8 cellular contexts compared by ENCODE assay signal in the genomic region with DNA sequence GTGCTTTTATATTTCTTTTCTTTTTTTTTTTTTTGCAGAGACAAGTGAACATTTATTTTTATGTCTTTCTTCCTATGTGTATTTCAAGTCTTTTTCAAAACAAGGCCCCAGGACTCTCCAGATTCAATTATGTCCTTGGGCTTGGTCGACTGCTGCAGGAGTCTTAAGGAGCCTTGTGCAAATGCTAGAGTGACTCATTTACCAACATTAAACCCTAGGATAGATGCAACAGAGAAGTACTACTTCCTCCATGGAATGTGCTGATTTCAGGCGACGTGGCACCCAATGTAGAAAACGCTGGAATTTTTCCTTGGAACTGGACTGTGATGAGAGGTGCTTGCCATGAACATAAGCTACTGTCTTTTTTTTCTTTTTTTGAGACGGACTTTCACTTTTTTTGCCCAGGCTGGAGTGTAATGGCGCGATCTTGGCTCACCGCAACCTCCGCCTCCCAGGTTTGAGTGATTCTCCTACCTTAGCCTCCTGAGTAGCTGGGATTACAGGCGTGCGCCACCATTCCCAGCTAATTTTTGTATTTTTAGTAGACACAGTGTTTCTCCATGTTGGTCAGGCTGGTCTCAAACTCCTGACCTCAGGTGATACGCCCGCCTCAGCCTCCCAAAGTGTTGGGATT. TPM values are rescaled to one million over a fixed set of nuclear protein-coding genes. Genes with fewer than 3 reads are reported as not detected.
DNase-seq lines count a peak whose midpoint lies in the region; ATAC-seq, FAIRE-seq and TF ChIP-seq lines count a peak whose summit lies in the region.
"Not testable (repeated sequence)": the region's sequence is repeated elsewhere in the genome, so short reads cannot be mapped to it uniquely, and the experiment has no call there.

No MANE protein-coding gene starts in this region.

- TF ChIP-seq EP300 in GM12878 (IDR thresholded peaks at IDR 0.05; ENCODE audit: borderline replicate concordance in 1 of 2, control insufficient read depth in 1 of 2, low read depth in 2 of 2, low read length in 2 of 2) = not testable (repeated sequence)

- peak overlapping the region; percentile 97; the same call in 1 of the 2 replicates for H3K27ac ChIP-seq in BLaER1
- H3K27ac ChIP-seq in HL-60 (replicated peaks) = peak overlapping the region; percentile 95
- not testable (repeated sequence) for H3K27ac ChIP-seq in PC-3 (ENCODE audit: low read length); GM12878 (ENCODE audit: control insufficient read depth, insufficient read depth)
- H3K27ac ChIP-seq in left ventricle myocardium inferior (replicated peaks) = peak overlapping the region; percentile 97

- BruUV-seq in PC-3 (replicated peaks; lab: Mats Ljungman, UMichigan); GM12878 (replicated peaks; lab: Mats Ljungman, UMichigan): not testable (repeated sequence)

- not testable (repeated sequence) for ATAC-seq in PC-3; activated CD8-positive, alpha-beta T cell treated with anti-CD3 and anti-CD28 coated beads for 36 hours; GM12878; naive B cell (ENCODE audit: low read depth in 2 of 2); stimulated activated naive B cell treated with anti-CD40 and anti-IgM and Interleukin-4, amounts not matched to agents 10 μg/mL and 1 μg/mL and 100 μg/mL, for 72 hours (replicated peaks)

- not testable (repeated sequence) for FAIRE-seq in GM12878 (lab: Jason Lieb, UNC)

- H3K4me3 Mint-ChIP-seq in activated CD8-positive, alpha-beta T cell treated with anti-CD3 and anti-CD28 coated beads for 36 hours = peak overlapping the region; percentile 86
- peak overlapping the region in 7 of 8 donors; percentile 90 to 99 (median 98) for H3K4me3 Mint-ChIP-seq in naive B cell
- peak overlapping the region; percentile 92 to 100 for H3K4me3 Mint-ChIP-seq in stimulated activated naive B cell treated with anti-CD40 and anti-IgM and Interleukin-4, amounts not matched to agents 10 μg/mL and 1 μg/mL and 100 μg/mL, for 72 hours

- not testable (repeated sequence) for H2AFZ ChIP-seq in PC-3 (ENCODE audit: low read length); GM12878 (ENCODE audit: control insufficient read depth, low read depth, low read length)

- TF ChIP-seq RAD21 in GM12878 (IDR thresholded peaks at IDR 0.05; ENCODE audit: insufficient read depth, low read depth, low read length) = not testable (repeated sequence)

- peak overlapping the region; percentile 84 for H3K4me3 ChIP-seq in BLaER1
- H3K4me3 ChIP-seq in HL-60 (replicated peaks; ENCODE audit: insufficient read depth, low read length) = peak overlapping the region; percentile 56; the same call in 1 of the 2 replicates
- H3K4me3 ChIP-seq in PC-3 (ENCODE audit: low read length) = peak overlapping the region; percentile 73; the same call in 1 of the 2 replicates
- H3K4me3 ChIP-seq in GM12878 = peak overlapping the region; percentile 90
- H3K4me3 ChIP-seq in left ventricle myocardium inferior = peak overlapping the region; percentile 93

- not testable (repeated sequence) for H3K9me3 Mint-ChIP-seq in activated CD8-positive, alpha-beta T cell treated with anti-CD3 and anti-CD28 coated beads for 36 hours; naive B cell; stimulated activated naive B cell treated with anti-CD40 and anti-IgM and Interleukin-4, amounts not matched to agents 10 μg/mL and 1 μg/mL and 100 μg/mL, for 72 hours

- H3K4me1 ChIP-seq in BLaER1 (peaks cover 28% of the 10 kb centered on the region), PC-3 (ENCODE audit: insufficient read depth, low read length) (peaks cover 15% of the 10 kb centered on the region), left ventricle myocardium inferior (peaks cover 61% of the 10 kb centered on the region)
- H3K4me1 ChIP-seq in GM12878 (ENCODE audit: control insufficient read depth, insufficient read depth, low read length) = not testable (repeated sequence)

- intact Hi-C loops in PC-3 (cut with micrococcal nuclease); activated CD8-positive, alpha-beta T cell treated with anti-CD3 and anti-CD28 coated beads for 36 hours (cut with micrococcal nuclease); left ventricle myocardium inferior (cut with micrococcal nuclease): not testable (repeated sequence)
- intact Hi-C loops in GM12878 (cut with micrococcal nuclease; ENCODE audit: unreplicated experiment) = loop anchor here (5.0 kb wide), 1 partner anchor 89 kb away; a partner anchor contains a TSS

- H4K20me1 ChIP-seq in BLaER1; PC-3 (ENCODE audit: low read length); GM12878 (ENCODE audit: control insufficient read depth, insufficient read depth): not testable (repeated sequence)

- DNase-seq in HL-60 (ENCODE audit: low read depth in 1 of 2, low spot score in 1 of 2); PC-3; activated CD8-positive, alpha-beta T cell treated with anti-CD3 and anti-CD28 coated beads for 36 hours; GM12878 (ENCODE audit: low read depth, low spot score); left ventricle myocardium inferior; naive B cell; stimulated activated naive B cell treated with anti-CD40 and anti-IgM and Interleukin-4, amounts not matched to agents 10 μg/mL and 1 μg/mL and 100 μg/mL, for 72 hours: not testable (repeated sequence)

- H3K36me3 ChIP-seq in BLaER1 (peaks cover 17% of the 10 kb centered on the region), left ventricle myocardium inferior (peaks cover 17% of the 10 kb centered on the region)
- H3K36me3 ChIP-seq in PC-3 (ENCODE audit: low read depth, low read length); GM12878 (ENCODE audit: control insufficient read depth in 2 of 2, insufficient read depth in 2 of 2, low read length in 1 of 2): not testable (repeated sequence)

- H3K9me2 ChIP-seq in PC-3 (replicated peaks; ENCODE audit: low read length) = not testable (repeated sequence)

- not testable (repeated sequence) for H3K9me3 ChIP-seq in BLaER1; PC-3 (ENCODE audit: low read length); GM12878 (replicated peaks; ENCODE audit: control insufficient read depth, insufficient read depth, low read length); left ventricle myocardium inferior (replicated peaks)

- H3F3A ChIP-seq in PC-3 (ENCODE audit: low read length, unreplicated experiment) = not testable (repeated sequence)

- H3K4me2 ChIP-seq in BLaER1 = peak overlapping the region; percentile 91
- peak overlapping the region; percentile 97 for H3K4me2 ChIP-seq in PC-3 (ENCODE audit: low read length)
- H3K4me2 ChIP-seq in GM12878 (ENCODE audit: control insufficient read depth, insufficient read depth) = peak overlapping the region; percentile 87

- WGBS in GM12878 (ENCODE audit: insufficient coverage, insufficient replicate concordance, low lambda C conversion rate, missing lambda C conversion rate) = 96% methylated on average over 13 of the region's 13 CpGs

- in situ Hi-C loops in GM12878 (cut with MboI) = not testable (repeated sequence)

- POLR2A ChIA-PET in PC-3 (lab: Charles Lee; ENCODE audit: unreplicated experiment) = not testable (repeated sequence)
- POLR2A ChIA-PET in activated CD8-positive, alpha-beta T cell treated with anti-CD3 and anti-CD28 coated beads for 36 hours (lab: Charles Lee) = interaction anchor here (0.7 to 4.7 kb wide), 24 partner anchors 8 to 129 kb away, joined by 3 to 42 read pairs (median 8); a partner anchor contains a TSS
- POLR2A ChIA-PET in GM12878 (lab: Charles Lee) = interaction anchor here (0.6 to 5.2 kb wide), 13 partner anchors 9 to 168 kb away, joined by 4 to 109 read pairs (median 8); a partner anchor contains a TSS

- H3K27me3 Mint-ChIP-seq in activated CD8-positive, alpha-beta T cell treated with anti-CD3 and anti-CD28 coated beads for 36 hours; naive B cell; stimulated activated naive B cell treated with anti-CD40 and anti-IgM and Interleukin-4, amounts not matched to agents 10 μg/mL and 1 μg/mL and 100 μg/mL, for 72 hours: not testable (repeated sequence)

- H3K79me2 ChIP-seq in PC-3 (ENCODE audit: low read length) = peaks cover 29% of the 10 kb centered on the region
- H3K79me2 ChIP-seq in GM12878 (ENCODE audit: control insufficient read depth, insufficient read depth, low read length) = peaks cover 27% of the 10 kb centered on the region

- SMC1A ChIA-PET in GM12878 (lab: Charles Lee; ENCODE audit: uncharacterized antibody, unreplicated experiment) = interaction anchor here (0.8 to 4.7 kb wide), 29 partner anchors 13 to 161 kb away, joined by 3 to 47 read pairs (median 7); a partner anchor contains a TSS

- H3K27me3 ChIP-seq in BLaER1; HL-60 (ENCODE audit: insufficient read depth, poor library complexity, severe bottlenecking); PC-3 (ENCODE audit: low read length); GM12878 (replicated peaks in 1 of 2; ENCODE audit: control insufficient read depth in 2 of 2, insufficient read depth in 2 of 2, low read length in 1 of 2); left ventricle myocardium inferior (ENCODE audit: low read depth): not testable (repeated sequence)

- H3K4me1 Mint-ChIP-seq in activated CD8-positive, alpha-beta T cell treated with anti-CD3 and anti-CD28 coated beads for 36 hours (ENCODE audit: low read depth) = peaks cover 26% of the 10 kb centered on the region
- peaks cover 20 to 47% (median 31%) of the 10 kb centered on the region in 3 donors for H3K4me1 Mint-ChIP-seq in naive B cell
- peaks cover 15 to 32% of the 10 kb centered on the region in 2 donors for H3K4me1 Mint-ChIP-seq in stimulated activated naive B cell treated with anti-CD40 and anti-IgM and Interleukin-4, amounts not matched to agents 10 μg/mL and 1 μg/mL and 100 μg/mL, for 72 hours

- RAD21 ChIA-PET in GM12878 (lab: Charles Lee; ENCODE audit: unreplicated experiment) = interaction anchor here (0.6 to 5.2 kb wide), 30 partner anchors 9 to 195 kb away, joined by 3 to 129 read pairs (median 7); a partner anchor contains a TSS

- peak overlapping the region; percentile 93 for H3K9ac ChIP-seq in BLaER1
- not testable (repeated sequence) for H3K9ac ChIP-seq in PC-3 (ENCODE audit: low read length)
- H3K9ac ChIP-seq in GM12878 (ENCODE audit: control insufficient read depth, insufficient read depth, low read length) = peak overlapping the region; percentile 96

- H3K36me3 Mint-ChIP-seq in activated CD8-positive, alpha-beta T cell treated with anti-CD3 and anti-CD28 coated beads for 36 hours (ENCODE audit: low read depth) = peaks cover 38% of the 10 kb centered on the region
- H3K36me3 Mint-ChIP-seq in naive B cell = not testable (repeated sequence)
- peaks cover 34 to 45% of the 10 kb centered on the region in 2 donors for H3K36me3 Mint-ChIP-seq in stimulated activated naive B cell treated with anti-CD40 and anti-IgM and Interleukin-4, amounts not matched to agents 10 μg/mL and 1 μg/mL and 100 μg/mL, for 72 hours

- TF ChIP-seq POLR2A in GM12878 (IDR thresholded peaks at IDR 0.05; ENCODE audit: low read depth, low read length) = not testable (repeated sequence)

- not testable (repeated sequence) for TF ChIP-seq CTCF in HL-60 (IDR thresholded peaks at IDR 0.05; ENCODE audit: insufficient read depth, low read length); PC-3 (conservative IDR thresholded peaks at IDR 0.05; ENCODE audit: low read depth, low read length); activated CD8-positive, alpha-beta T cell treated with anti-CD3 and anti-CD28 coated beads for 36 hours (IDR thresholded peaks at IDR 0.05); GM12878 (IDR thresholded peaks at IDR 0.05 in 2 of 3, conservative IDR thresholded peaks at IDR 0.05 in 1 of 3; ENCODE audit: control insufficient read depth in 2 of 3, extremely low read depth in 1 of 3, insufficient read depth in 1 of 3, low read depth in 3 of 3, low read length in 3 of 3); left ventricle myocardium inferior (IDR thresholded peaks at IDR 0.05; ENCODE audit: borderline replicate concordance)

- CTCF ChIA-PET in PC-3 (lab: Charles Lee) (interaction anchor here (0.6 kb wide), 1 partner anchor 119 kb away, joined by 4 read pairs; no protein-coding TSS in a partner anchor), GM12878 (lab: Yijun Ruan, JAX) (interaction anchor here (0.6 to 4.7 kb wide), 34 partner anchors 8 to 444 kb away, joined by 3 to 81 read pairs (median 8); a partner anchor contains a TSS)
- CTCF ChIA-PET in activated CD8-positive, alpha-beta T cell treated with anti-CD3 and anti-CD28 coated beads for 36 hours (lab: Charles Lee) = interaction anchor here (0.6 to 4.3 kb wide), 20 partner anchors 9 to 160 kb away, joined by 3 to 39 read pairs (median 10); a partner anchor contains a TSS

- peak overlapping the region; percentile 99 for H3K27ac Mint-ChIP-seq in activated CD8-positive, alpha-beta T cell treated with anti-CD3 and anti-CD28 coated beads for 36 hours
- peak overlapping the region in 5 of 6 donors; percentile 49 to 99 (median 93) for H3K27ac Mint-ChIP-seq in naive B cell
- H3K27ac Mint-ChIP-seq in stimulated activated naive B cell treated with anti-CD40 and anti-IgM and Interleukin-4, amounts not matched to agents 10 μg/mL and 1 μg/mL and 100 μg/mL, for 72 hours = peak overlapping the region; percentile 100

RNA-seq across cellular contexts. Expression of a gene that starts 1.9 kb away (rescaled TPM):
- total RNA-seq in PC-3 (2014; rRNA removed) (7.9 and 8.9 TPM in 2 replicates), GM12878 (2014; rRNA removed) (13.0 and 14.3 TPM in 2 replicates), GM12878 (2014; rRNA removed; fragmentation: Illumina TruSeq; extraction: Trizol) (5.0 and 5.8 TPM in 2 replicates), GM12878 (2021) (10.7 and 12.0 TPM in 2 replicates), left ventricle myocardium inferior (8.9 TPM)
- total RNA-seq in activated CD8-positive, alpha-beta T cell treated with anti-CD3 and anti-CD28 coated beads for 36 hours = 1 to 10 TPM; 6.7 to 7.9 TPM
- total RNA-seq in GM12878 (2013; cell fraction: nucleolus; rRNA removed) = 18.5 and 22.3 TPM in 2 replicates
- polyA plus RNA-seq in GM12878 (2011; ENCODE audit: low read depth) = 2.4 TPM
- polyA plus RNA-seq in GM12878 (2011; rRNA removed) (2.7 and 3.3 TPM in 2 replicates), GM12878 (2014; fragmentation: Illumina TruSeq; extraction: Trizol) (5.1 and 5.7 TPM in 2 replicates), GM12878 (2014; fragmentation: Nextera tagmentation; extraction: Ambion mirVana) (1 to 10 TPM; 1.0 to 1.2 TPM), GM12878 (2014; rRNA removed) (11.5 and 12.1 TPM in 2 replicates), GM12878 (2016; fragmentation: Nextera tagmentation; extraction: Ambion mirVana) (1 to 10 TPM; 8.6 to 8.8 TPM), naive B cell (ENCODE audit: low read depth in 6 of 6) (10 to 100 TPM; 12.0 to 18.3 (median 15.1) TPM)
- 4.7 and 5.0 TPM in 2 replicates for polyA plus RNA-seq in GM12878 (2011; cell fraction: cytosol; rRNA removed)
- polyA plus RNA-seq in GM12878 (2011; cell fraction: nucleus; rRNA removed) = 3.3 and 4.6 TPM in 2 replicates
- 4.5 TPM in 2 replicates for polyA plus RNA-seq in GM12878 (2012)
- 5.1 and 6.7 TPM in 2 replicates for polyA minus RNA-seq in GM12878 (2011; rRNA and poly(A)+ RNA removed)
- 2.3 and 3.8 TPM in 2 replicates for polyA minus RNA-seq in GM12878 (2011; cell fraction: cytosol; rRNA and poly(A)+ RNA removed)
- 6.5 and 10.4 TPM in 2 replicates for polyA minus RNA-seq in GM12878 (2011; cell fraction: nucleus; rRNA and poly(A)+ RNA removed)

RNA-seq across cellular contexts. Expression of a gene that starts 10.1 kb away (rescaled TPM):
- total RNA-seq in PC-3 (2014; rRNA removed) (31.2 and 46.7 TPM in 2 replicates), GM12878 (2014; rRNA removed) (18.3 and 21.3 TPM in 2 replicates), GM12878 (2014; rRNA removed; fragmentation: Illumina TruSeq; extraction: Trizol) (9.8 TPM in 2 replicates), GM12878 (2021) (17.3 and 19.3 TPM in 2 replicates), left ventricle myocardium inferior (61.1 TPM)
- total RNA-seq in activated CD8-positive, alpha-beta T cell treated with anti-CD3 and anti-CD28 coated beads for 36 hours = 1 to 10 TPM; 8.3 to 9.2 TPM
- total RNA-seq in GM12878 (2013; cell fraction: nucleolus; rRNA removed) = 21.4 and 21.5 TPM in 2 replicates
- polyA plus RNA-seq in GM12878 (2011; ENCODE audit: low read depth) = 9.3 TPM
- polyA plus RNA-seq in GM12878 (2011; rRNA removed) (8.8 and 13.2 TPM in 2 replicates), GM12878 (2014; fragmentation: Illumina TruSeq; extraction: Trizol) (8.2 and 8.3 TPM in 2 replicates), GM12878 (2014; fragmentation: Nextera tagmentation; extraction: Ambion mirVana) (under 1 TPM; 0.05 to 0.06 TPM), GM12878 (2014; rRNA removed) (23.1 and 24.5 TPM in 2 replicates), GM12878 (2016; fragmentation: Nextera tagmentation; extraction: Ambion mirVana) (1 to 10 TPM; 2.6 to 2.7 TPM), naive B cell (ENCODE audit: low read depth in 6 of 6) (10 to 100 TPM in 1 of 6 donors, 1 to 10 TPM in 4, under 1 TPM in 1; 0.40 to 10.1 (median 6.3) TPM)
- 22.5 and 28.3 TPM in 2 replicates for polyA plus RNA-seq in GM12878 (2011; cell fraction: cytosol; rRNA removed)
- 50.1 and 58.1 TPM in 2 replicates for polyA plus RNA-seq in GM12878 (2011; cell fraction: nucleus; rRNA removed)
- polyA plus RNA-seq in GM12878 (2012) = 16.7 and 18.1 TPM in 2 replicates
- 7.2 and 22.8 TPM in 2 replicates for polyA minus RNA-seq in GM12878 (2011; rRNA and poly(A)+ RNA removed)
- 11.4 and 12.8 TPM in 2 replicates for polyA minus RNA-seq in GM12878 (2011; cell fraction: cytosol; rRNA and poly(A)+ RNA removed)
- 5.6 and 10.4 TPM in 2 replicates for polyA minus RNA-seq in GM12878 (2011; cell fraction: nucleus; rRNA and poly(A)+ RNA removed)

RNA-seq across cellular contexts. Expression of a gene that starts 21.7 kb away (rescaled TPM):
- total RNA-seq in PC-3 (2014; rRNA removed) = 8.1 and 12.8 TPM in 2 replicates
- total RNA-seq in activated CD8-positive, alpha-beta T cell treated with anti-CD3 and anti-CD28 coated beads for 36 hours = 10 to 100 TPM in 1 of 2 experiments, 1 to 10 TPM in 1; 9.7 to 10.4 TPM
- total RNA-seq in GM12878 (2013; cell fraction: nucleolus; rRNA removed) = 16.0 TPM in 2 replicates
- 9.0 and 9.2 TPM in 2 replicates for total RNA-seq in GM12878 (2014; rRNA removed)
- 3.4 and 3.5 TPM in 2 replicates for total RNA-seq in GM12878 (2014; rRNA removed; fragmentation: Illumina TruSeq; extraction: Trizol)
- 11.2 and 11.9 TPM in 2 replicates for total RNA-seq in GM12878 (2021)
- polyA plus RNA-seq in GM12878 (2011; ENCODE audit: low read depth) = 3.2 TPM
- polyA plus RNA-seq in GM12878 (2011; rRNA removed) = 2.7 and 2.8 TPM in 2 replicates
- polyA plus RNA-seq in GM12878 (2011; cell fraction: cytosol; rRNA removed) = 5.7 and 5.8 TPM in 2 replicates
- 5.2 and 7.8 TPM in 2 replicates for polyA plus RNA-seq in GM12878 (2011; cell fraction: nucleus; rRNA removed)
- polyA plus RNA-seq in GM12878 (2012) = 5.6 and 6.1 TPM in 2 replicates
- polyA plus RNA-seq in GM12878 (2014; fragmentation: Illumina TruSeq; extraction: Trizol) = 2.8 and 3.2 TPM in 2 replicates
- polyA plus RNA-seq in GM12878 (2014; fragmentation: Nextera tagmentation; extraction: Ambion mirVana) = 1 to 10 TPM in 1 of 2 experiments, under 1 TPM in 1; 0.61 to 1.6 TPM
- polyA plus RNA-seq in GM12878 (2014; rRNA removed) = 9.5 and 10.8 TPM in 2 replicates
- 1 to 10 TPM; 4.2 to 4.8 TPM for polyA plus RNA-seq in GM12878 (2016; fragmentation: Nextera tagmentation; extraction: Ambion mirVana)
- polyA minus RNA-seq in GM12878 (2011; rRNA and poly(A)+ RNA removed) = 1.6 and 3.5 TPM in 2 replicates
- 4.0 and 4.4 TPM in 2 replicates for polyA minus RNA-seq in GM12878 (2011; cell fraction: cytosol; rRNA and poly(A)+ RNA removed)
- polyA minus RNA-seq in GM12878 (2011; cell fraction: nucleus; rRNA and poly(A)+ RNA removed) = 2.8 and 4.6 TPM in 2 replicates
- total RNA-seq in left ventricle myocardium inferior = 8.9 TPM
- polyA plus RNA-seq in naive B cell (ENCODE audit: low read depth in 6 of 6) = 1 to 10 TPM in 5 of 6 donors, not detected in 1; 2.3 to 6.8 (median 4.7) TPM

RNA-seq across cellular contexts. Expression of a gene that starts 35.0 kb away (rescaled TPM):
- total RNA-seq in PC-3 (2014; rRNA removed) (5.5 and 14.3 TPM in 2 replicates), GM12878 (2014; rRNA removed) (12.5 and 13.6 TPM in 2 replicates), GM12878 (2014; rRNA removed; fragmentation: Illumina TruSeq; extraction: Trizol) (7.4 and 8.6 TPM in 2 replicates), GM12878 (2021) (9.2 and 12.6 TPM in 2 replicates), left ventricle myocardium inferior (10.8 TPM)
- 1 to 10 TPM; 4.7 to 5.5 TPM for total RNA-seq in activated CD8-positive, alpha-beta T cell treated with anti-CD3 and anti-CD28 coated beads for 36 hours
- total RNA-seq in GM12878 (2013; cell fraction: nucleolus; rRNA removed) = 16.5 and 18.2 TPM in 2 replicates
- 1.7 TPM for polyA plus RNA-seq in GM12878 (2011; ENCODE audit: low read depth)
- polyA plus RNA-seq in GM12878 (2011; rRNA removed) (6.0 and 6.3 TPM in 2 replicates), GM12878 (2014; fragmentation: Illumina TruSeq; extraction: Trizol) (2.7 and 8.5 TPM in 2 replicates), GM12878 (2014; fragmentation: Nextera tagmentation; extraction: Ambion mirVana) (under 1 TPM; 0.14 to 0.88 TPM), GM12878 (2014; rRNA removed) (12.9 and 13.7 TPM in 2 replicates), GM12878 (2016; fragmentation: Nextera tagmentation; extraction: Ambion mirVana) (10 to 100 TPM; 16.2 to 17.4 TPM), naive B cell (ENCODE audit: low read depth in 6 of 6) (10 to 100 TPM; 28.0 to 41.5 (median 36.1) TPM)
- 5.5 and 8.8 TPM in 2 replicates for polyA plus RNA-seq in GM12878 (2011; cell fraction: cytosol; rRNA removed)
- 8.9 and 11.8 TPM in 2 replicates for polyA plus RNA-seq in GM12878 (2011; cell fraction: nucleus; rRNA removed)
- polyA plus RNA-seq in GM12878 (2012) = 5.8 and 8.9 TPM in 2 replicates
- polyA minus RNA-seq in GM12878 (2011; rRNA and poly(A)+ RNA removed) = 1.2 and 2.8 TPM in 2 replicates
- polyA minus RNA-seq in GM12878 (2011; cell fraction: cytosol; rRNA and poly(A)+ RNA removed) = 2.0 and 2.2 TPM in 2 replicates
- 5.1 and 8.8 TPM in 2 replicates for polyA minus RNA-seq in GM12878 (2011; cell fraction: nucleus; rRNA and poly(A)+ RNA removed)

RNA-seq across cellular contexts. Expression of a gene that starts 49.0 kb away (rescaled TPM):
- total RNA-seq in PC-3 (2014; rRNA removed) = 4.9 and 5.0 TPM in 2 replicates
- 10 to 100 TPM in 1 of 2 experiments, 1 to 10 TPM in 1; 8.8 to 10.3 TPM for total RNA-seq in activated CD8-positive, alpha-beta T cell treated with anti-CD3 and anti-CD28 coated beads for 36 hours
- total RNA-seq in GM12878 (2013; cell fraction: nucleolus; rRNA removed) = 64.7 and 73.9 TPM in 2 replicates
- 8.9 and 9.1 TPM in 2 replicates for total RNA-seq in GM12878 (2014; rRNA removed)
- 6.4 and 7.0 TPM in 2 replicates for total RNA-seq in GM12878 (2014; rRNA removed; fragmentation: Illumina TruSeq; extraction: Trizol)
- 11.1 and 11.5 TPM in 2 replicates for total RNA-seq in GM12878 (2021)
- polyA plus RNA-seq in GM12878 (2011; ENCODE audit: low read depth) = 3.0 TPM
- polyA plus RNA-seq in GM12878 (2011; rRNA removed) = 10.8 and 11.6 TPM in 2 replicates
- polyA plus RNA-seq in GM12878 (2011; cell fraction: cytosol; rRNA removed) = 10.9 and 11.7 TPM in 2 replicates
- polyA plus RNA-seq in GM12878 (2011; cell fraction: nucleus; rRNA removed) = 14.9 and 20.0 TPM in 2 replicates
- 6.5 and 7.5 TPM in 2 replicates for polyA plus RNA-seq in GM12878 (2012)
- polyA plus RNA-seq in GM12878 (2014; fragmentation: Illumina TruSeq; extraction: Trizol) = 5.8 and 6.2 TPM in 2 replicates
- polyA plus RNA-seq in GM12878 (2014; fragmentation: Nextera tagmentation; extraction: Ambion mirVana) = 1 to 10 TPM in 1 of 2 experiments, under 1 TPM in 1; 0.87 to 1.5 TPM
- polyA plus RNA-seq in GM12878 (2014; rRNA removed) = 11.5 and 12.8 TPM in 2 replicates
- 1 to 10 TPM; 5.9 to 8.1 TPM for polyA plus RNA-seq in GM12878 (2016; fragmentation: Nextera tagmentation; extraction: Ambion mirVana)
- polyA minus RNA-seq in GM12878 (2011; rRNA and poly(A)+ RNA removed) = 6.2 and 11.4 TPM in 2 replicates
- 4.7 and 5.9 TPM in 2 replicates for polyA minus RNA-seq in GM12878 (2011; cell fraction: cytosol; rRNA and poly(A)+ RNA removed)
- polyA minus RNA-seq in GM12878 (2011; cell fraction: nucleus; rRNA and poly(A)+ RNA removed) = 8.6 and 13.2 TPM in 2 replicates
- 7.1 TPM for total RNA-seq in left ventricle myocardium inferior
- polyA plus RNA-seq in naive B cell (ENCODE audit: low read depth in 6 of 6) = 1 to 10 TPM; 1.4 to 4.4 (median 2.9) TPM
